Comparison of ENCODE assay signal across 16 cellular contexts in the genomic region with DNA sequence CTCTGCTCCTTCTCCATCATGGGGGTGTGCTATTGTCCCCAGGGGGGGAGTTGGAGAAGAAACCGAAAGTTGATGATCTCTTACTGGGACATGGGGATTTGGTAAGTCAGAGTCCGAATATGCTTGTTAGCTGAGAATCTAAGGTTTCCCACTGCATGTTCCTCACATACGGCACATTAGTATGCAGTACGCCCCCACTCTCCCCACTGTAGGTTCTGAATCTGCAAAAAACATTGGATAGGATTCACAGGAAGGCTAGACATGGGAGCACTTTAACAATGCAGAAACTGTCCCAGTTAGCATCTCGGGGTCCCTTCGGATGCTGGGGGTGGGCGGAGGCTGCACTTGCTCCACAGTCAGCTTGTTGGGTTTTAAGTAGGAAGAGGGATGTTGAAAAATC.
DNase-seq lines count a peak whose midpoint lies in the region; ATAC-seq and TF ChIP-seq lines count a peak whose summit lies in the region.
"Had no signal": no experiment of that assay in that cellular context is flagged by ENCODE, and none has a peak within 500 bp of the region (broad histone marks: within the 10 kb centered on the region; RNA-seq: fewer than 3 reads in every experiment).

No MANE protein-coding gene starts in this region.

- H2AK5ac ChIP-seq in mesendoderm (ENCODE audit: low read length), result no peak overlapping the region

- peaks cover 94% of the 10 kb centered on the region for H3K36me3 Mint-ChIP-seq in dendritic cell treated with granulocyte-macrophage colony-stimulating factor and Interleukin-4, amounts not matched to agents 40 ng/mL and 50 ng/mL, for 4 days (ENCODE audit: low read depth)
- peaks cover 41% of the 10 kb centered on the region for H3K36me3 Mint-ChIP-seq in stimulated activated effector memory CD8-positive, alpha-beta T cell treated with anti-CD3 and anti-CD28 coated beads, Interleukin-12 subunit alpha, Interleukin-12 subunit beta, amount 100 ng/mL, for 72 hours

- no peaks in the 10 kb centered on the region for H3K27me3 ChIP-seq in BLaER1 treated with 17β-estradiol and CSF1 and Interleukin-3, amounts not matched to agents 10 nM and 100 nM
- H3K27me3 ChIP-seq in mesendoderm (ENCODE audit: insufficient read depth, low read length, poor library complexity) (no peaks in the 10 kb centered on the region), esophagus squamous epithelium (no peaks in the 10 kb centered on the region)
- H3K27me3 ChIP-seq: BE2C had no signal

- intact Hi-C loops in dendritic cell treated with granulocyte-macrophage colony-stimulating factor and Interleukin-4, amounts not matched to agents 40 ng/mL and 50 ng/mL, for 4 days (cut with micrococcal nuclease), result no loop called here
- intact Hi-C loops in esophagus squamous epithelium (cut with DNase I), result no loop called here

- no peaks in the 10 kb centered on the region for H3K27me3 Mint-ChIP-seq in dendritic cell treated with granulocyte-macrophage colony-stimulating factor and Interleukin-4, amounts not matched to agents 40 ng/mL and 50 ng/mL, for 4 days
- H3K27me3 Mint-ChIP-seq: CD8-positive, alpha-beta memory T cell had no signal

- H4K8ac ChIP-seq in mesendoderm (ENCODE audit: low read depth, low read length), result no peak overlapping the region

- no peak overlapping the region for H3K18ac ChIP-seq in mesendoderm (ENCODE audit: low read length)

- H2BK120ac ChIP-seq in mesendoderm (ENCODE audit: low read depth, low read length), result no peak overlapping the region

- no peak for ATAC-seq in stimulated activated effector memory CD8-positive, alpha-beta T cell treated with anti-CD3 and anti-CD28 coated beads, Interleukin-12 subunit alpha, Interleukin-12 subunit beta, amount 100 ng/mL, for 72 hours
- ATAC-seq in HG03378 (IDR thresholded peaks at IDR 0.05; ENCODE audit: unreplicated experiment), result no peak
- ATAC-seq: GM12878 had no signal

- no CpG with 5 or more reads among the region's 7 CpGs for WGBS in mesendoderm (ENCODE audit: extremely low coverage, insufficient coverage, low lambda C conversion rate)
- WGBS in esophagus squamous epithelium, 2 donors, result 86 to 92% methylated on average over 7 of the region's 7 CpGs

- H2BK5ac ChIP-seq in mesendoderm (ENCODE audit: low read length), result no peak overlapping the region

- H3K79me2 ChIP-seq in mesendoderm (ENCODE audit: control insufficient read depth, insufficient read depth, low read length), result no peaks in the 10 kb centered on the region

- peaks cover 76 to 89% (median 84%) of the 10 kb centered on the region in 10 experiments for H3K4me1 ChIP-seq in BLaER1 treated with 17β-estradiol and CSF1 and Interleukin-3, amounts not matched to agents 10 nM and 100 nM
- H3K4me1 ChIP-seq in mesendoderm (ENCODE audit: control insufficient read depth, low read depth, low read length) (peaks cover 6% of the 10 kb centered on the region), esophagus squamous epithelium (peaks cover 17 to 32% (median 26%) of the 10 kb centered on the region in 3 donors)
- H3K4me1 ChIP-seq: HAP-1 had no signal

- H4K20me1 ChIP-seq in BLaER1 treated with 17β-estradiol and CSF1 and Interleukin-3, amounts not matched to agents 10 nM and 100 nM, result peaks cover 0 to 70% (median 0%) of the 10 kb centered on the region in 11 experiments; a peak in 5 of 22 replicates

- H3K4me2 ChIP-seq in BLaER1 treated with 17β-estradiol and CSF1 and Interleukin-3, amounts not matched to agents 10 nM and 100 nM, result peak overlapping the region in 8 of 11 experiments; percentile 4 to 98 (median 88); a peak in 9 of 22 replicates
- H3K4me2 ChIP-seq in mesendoderm (ENCODE audit: low read length), result no peak overlapping the region

- no peak overlapping the region for H3K9ac ChIP-seq in BLaER1 treated with 17β-estradiol and CSF1 and Interleukin-3, amounts not matched to agents 10 nM and 100 nM
- no peak overlapping the region for H3K9ac ChIP-seq in mesendoderm (ENCODE audit: low read length)
- H3K9ac ChIP-seq: GM23248 had no signal

- no peak overlapping the region for H4K5ac ChIP-seq in mesendoderm (ENCODE audit: low read length)

- H3K4me1 Mint-ChIP-seq in dendritic cell treated with granulocyte-macrophage colony-stimulating factor and Interleukin-4, amounts not matched to agents 40 ng/mL and 50 ng/mL, for 4 days (ENCODE audit: low read depth), result peaks cover 87% of the 10 kb centered on the region
- H3K4me1 Mint-ChIP-seq in stimulated activated effector memory CD8-positive, alpha-beta T cell treated with anti-CD3 and anti-CD28 coated beads, Interleukin-12 subunit alpha, Interleukin-12 subunit beta, amount 100 ng/mL, for 72 hours, result peaks cover 22% of the 10 kb centered on the region

- peak overlapping the region in 4 of 11 experiments; percentile 12 to 93 (median 38); a peak in 6 of 22 replicates for H3K27ac ChIP-seq in BLaER1 treated with 17β-estradiol and CSF1 and Interleukin-3, amounts not matched to agents 10 nM and 100 nM
- no peak overlapping the region for H3K27ac ChIP-seq in mesendoderm (ENCODE audit: low read depth, low read length)
- H3K27ac ChIP-seq in esophagus squamous epithelium, result no peak overlapping the region
- H3K27ac ChIP-seq: GM23248 had no signal

- no peak overlapping the region for H3K23ac ChIP-seq in mesendoderm (ENCODE audit: low read length)

- TF ChIP-seq CTCF in esophagus squamous epithelium (IDR thresholded peaks at IDR 0.05), result no peak

- no peak overlapping the region for H3K4me3 Mint-ChIP-seq in dendritic cell treated with granulocyte-macrophage colony-stimulating factor and Interleukin-4, amounts not matched to agents 40 ng/mL and 50 ng/mL, for 4 days
- no peak overlapping the region for H3K4me3 Mint-ChIP-seq in stimulated activated effector memory CD8-positive, alpha-beta T cell treated with anti-CD3 and anti-CD28 coated beads, Interleukin-12 subunit alpha, Interleukin-12 subunit beta, amount 100 ng/mL, for 72 hours
- H3K4me3 Mint-ChIP-seq: CD8-positive, alpha-beta memory T cell had no signal

- H3K56ac ChIP-seq in mesendoderm (ENCODE audit: low read length), result no peak overlapping the region

- DNase-seq in stimulated activated effector memory CD8-positive, alpha-beta T cell treated with anti-CD3 and anti-CD28 coated beads, Interleukin-12 subunit alpha, Interleukin-12 subunit beta, amount 100 ng/mL, for 72 hours (ENCODE audit: low spot score in 2 of 2), result no peak
- DNase-seq in mesendoderm (no peak), esophagus squamous epithelium (lab: John Stamatoyannopoulos, UW) (no peak)
- DNase-seq: BE2C; CD8-positive, alpha-beta memory T cell; COR-L47; DMS 273 treated with DMSO at 0.1 percent for 48 hours; DMS53; DND-41; EL; GM23248 had no signal

- H3K4me3 ChIP-seq in BLaER1 treated with 17β-estradiol and CSF1 and Interleukin-3, amounts not matched to agents 10 nM and 100 nM, result no peak overlapping the region
- H3K4me3 ChIP-seq in mesendoderm (ENCODE audit: low read length), result no peak overlapping the region
- H3K4me3 ChIP-seq in esophagus squamous epithelium, result no peak overlapping the region
- H3K4me3 ChIP-seq: GM12878, GM23248, HAP-1 had no signal

- no peaks in the 10 kb centered on the region for H3K9me3 Mint-ChIP-seq in dendritic cell treated with granulocyte-macrophage colony-stimulating factor and Interleukin-4, amounts not matched to agents 40 ng/mL and 50 ng/mL, for 4 days
- H3K9me3 Mint-ChIP-seq in stimulated activated effector memory CD8-positive, alpha-beta T cell treated with anti-CD3 and anti-CD28 coated beads, Interleukin-12 subunit alpha, Interleukin-12 subunit beta, amount 100 ng/mL, for 72 hours, result no peaks in the 10 kb centered on the region
- H3K9me3 Mint-ChIP-seq: CD8-positive, alpha-beta memory T cell had no signal

- H3K9me3 ChIP-seq in BLaER1 treated with 17β-estradiol and CSF1 and Interleukin-3, amounts not matched to agents 10 nM and 100 nM (replicated peaks in 1 of 11), result 0 out of 22 replicates have a peak, but pooled peaks cover 0 to 6% (median 0%) of the 10 kb centered on the region in 11 experiments
- no peaks in the 10 kb centered on the region for H3K9me3 ChIP-seq in esophagus squamous epithelium
- H3K9me3 ChIP-seq: BE2C, HAP-1 had no signal

- peak overlapping the region; percentile 93 for H3K27ac Mint-ChIP-seq in dendritic cell treated with granulocyte-macrophage colony-stimulating factor and Interleukin-4, amounts not matched to agents 40 ng/mL and 50 ng/mL, for 4 days
- H3K27ac Mint-ChIP-seq in stimulated activated effector memory CD8-positive, alpha-beta T cell treated with anti-CD3 and anti-CD28 coated beads, Interleukin-12 subunit alpha, Interleukin-12 subunit beta, amount 100 ng/mL, for 72 hours, result peak overlapping the region; percentile 3

- H3K36me3 ChIP-seq in BLaER1 treated with 17β-estradiol and CSF1 and Interleukin-3, amounts not matched to agents 10 nM and 100 nM, result peaks cover 51 to 78% (median 76%) of the 10 kb centered on the region in 11 experiments
- H3K36me3 ChIP-seq in mesendoderm (ENCODE audit: control insufficient read depth, insufficient read depth, low read length) (no peaks in the 10 kb centered on the region), esophagus squamous epithelium (peaks cover 14 to 81% (median 16%) of the 10 kb centered on the region in 3 donors)
- H3K36me3 ChIP-seq: HAP-1 had no signal

- no peak overlapping the region for H3K4ac ChIP-seq in mesendoderm (ENCODE audit: low read depth, low read length)

- no peak for TF ChIP-seq POLR2A in esophagus squamous epithelium (IDR thresholded peaks at IDR 0.05)

- H2BK15ac ChIP-seq in mesendoderm (replicated peaks; ENCODE audit: low read depth), result no peak overlapping the region

- H3K79me1 ChIP-seq in mesendoderm (ENCODE audit: low read length), result no peaks in the 10 kb centered on the region
